In genomic region chr21:45263534-45263933, GRCh38 we compare ENCODE assay signal across 20 cellular contexts. TPM values are rescaled to one million over a fixed set of nuclear protein-coding genes. Genes with fewer than 3 reads are reported as not detected.
DNase-seq lines count a peak whose midpoint lies in the region; ATAC-seq and TF ChIP-seq lines count a peak whose summit lies in the region.
"Had no signal": no experiment of that assay in that cellular context is flagged by ENCODE, and none has a peak within 500 bp of the region (broad histone marks: within the 10 kb centered on the region; RNA-seq: fewer than 3 reads in every experiment).

No MANE protein-coding gene starts in this region.

- H3K23ac ChIP-seq in H9 (ENCODE audit: insufficient read length, low read depth, low read length): no peak overlapping the region

- peaks cover 35 to 59% (median 54%) of the 10 kb centered on the region in 3 experiments for H3K36me3 Mint-ChIP-seq in H9 (ENCODE audit: insufficient read depth in 1 of 3, low read depth in 3 of 3)

- ATAC-seq in left lobe of liver: no peak

- H3K9ac ChIP-seq in H9 (ENCODE audit: extremely low read depth, insufficient read length, low read length): no peak overlapping the region
- H3K9ac ChIP-seq: KMS-11 had no signal

- H3K18ac ChIP-seq in H9 (ENCODE audit: insufficient read length, low read depth, low read length): no peak overlapping the region

- H3K36me3 ChIP-seq in testis (ENCODE audit: low read depth, missing control alignments) (no peaks in the 10 kb centered on the region), esophagus squamous epithelium (peaks cover 21 to 70% (median 24%) of the 10 kb centered on the region in 3 donors)

- H3K4me3 Mint-ChIP-seq in H9: no peak overlapping the region; a peak in 1 of 5 replicates

- no peak overlapping the region for H3K4me2 ChIP-seq in H9 (ENCODE audit: insufficient read depth, insufficient read length, low read length)
- H3K4me2 ChIP-seq: KMS-11 had no signal

- H3T11ph ChIP-seq in H9 (ENCODE audit: low read length): no peak overlapping the region

- H3K9me3 ChIP-seq in H9 (ENCODE audit: control insufficient read depth, low read depth, low read length): no peaks in the 10 kb centered on the region
- H3K9me3 ChIP-seq in testis: no peaks in the 10 kb centered on the region
- H3K9me3 ChIP-seq in esophagus squamous epithelium: no peaks in the 10 kb centered on the region
- H3K9me3 ChIP-seq: Caco-2, MG63, SJCRH30 had no signal

- H3K4ac ChIP-seq in H9 (ENCODE audit: low read depth, low read length): no peak overlapping the region

- H3K4me3 ChIP-seq in testis: no peak overlapping the region
- H3K4me3 ChIP-seq in esophagus squamous epithelium: no peak overlapping the region
- H3K4me3 ChIP-seq: MG63, SJCRH30 had no signal

- H3K56ac ChIP-seq in H9 (ENCODE audit: insufficient read length, low read depth, low read length): no peak overlapping the region

- H2BK12ac ChIP-seq in H9 (ENCODE audit: insufficient read length, low read depth, low read length): no peak overlapping the region

- WGBS in H9 (ENCODE audit: extremely low coverage, insufficient read length, low lambda C conversion rate): no CpG with 5 or more reads among the region's 6 CpGs
- WGBS in testis, 2 donors: 92 to 95% methylated on average over 5 to 6 of the region's 6 CpGs
- 87 to 98% methylated on average over 5 to 6 of the region's 6 CpGs for WGBS in esophagus squamous epithelium, 2 donors

- DNase-seq in activated CD8-positive, alpha-beta memory T cell treated with anti-CD3 and anti-CD28 coated beads, Interleukin-2, amount 50 U/mL, for 48 hours: peak; percentile 20
- DNase-seq in activated CD8-positive, alpha-beta memory T cell treated with anti-CD3 and anti-CD28 coated beads, Interleukin-2, amount 50 U/mL, for 4 hours: no peak
- DNase-seq in H9 (peak; percentile 14), left lobe of liver (ENCODE audit: low spot score) (peak; percentile 43), testis (peak; percentile 6), NCI-H82 treated with DMSO at 0.1 percent for 48 hours (lab: John Stamatoyannopoulos, UW; ENCODE audit: unreplicated experiment) (no peak), NCI-H2081 (lab: John Stamatoyannopoulos, UW) (no peak), esophagus squamous epithelium (lab: John Stamatoyannopoulos, UW) (no peak)
- DNase-seq: C1 segment of cervical spinal cord, Caco-2, DMS53, MG63, NCI-H1105, NCI-H1694, NCI-H2107, NCI-H2227 treated with DMSO at 0.1 percent for 48 hours, NCI-H524, OCI-M1, SJCRH30 had no signal

- TF ChIP-seq CTCF in H9 (conservative IDR thresholded peaks at IDR 0.05) (no peak), testis (IDR thresholded peaks at IDR 0.05) (no peak), esophagus squamous epithelium (IDR thresholded peaks at IDR 0.05) (no peak)

- no peak overlapping the region for H2BK15ac ChIP-seq in H9 (ENCODE audit: low read depth, low read length)

- no peak overlapping the region for H3K14ac ChIP-seq in H9 (ENCODE audit: insufficient read depth, low read length)

- no peak overlapping the region for H4K91ac ChIP-seq in H9 (ENCODE audit: insufficient read length, low read depth, low read length)

- H3K27ac Mint-ChIP-seq in H9: no peak overlapping the region

- H3K27me3 Mint-ChIP-seq in H9 (ENCODE audit: low read depth): peaks cover 2% of the 10 kb centered on the region

- H3K23me2 ChIP-seq in H9 (ENCODE audit: insufficient read length, low read depth, low read length, poor library complexity, severe bottlenecking): no peaks in the 10 kb centered on the region

- H2BK5ac ChIP-seq in H9 (ENCODE audit: insufficient read length, low read length): no peak overlapping the region

- H2BK20ac ChIP-seq in H9 (ENCODE audit: low read depth, low read length, poor library complexity, severe bottlenecking): no peak overlapping the region

- no peak overlapping the region for H2AK5ac ChIP-seq in H9 (ENCODE audit: insufficient read length, low read length)

- H3K9me3 Mint-ChIP-seq in H9: peaks cover 2 to 4% of the 10 kb centered on the region in 2 experiments; a peak in 2 of 5 replicates

- no peaks in the 10 kb centered on the region for H3K27me3 ChIP-seq in H9 (ENCODE audit: insufficient read depth, low read length)
- H3K27me3 ChIP-seq in testis: no peaks in the 10 kb centered on the region
- H3K27me3 ChIP-seq in esophagus squamous epithelium: peaks cover 0 to 11% (median 0%) of the 10 kb centered on the region in 4 donors
- H3K27me3 ChIP-seq: MG63, SJCRH30 had no signal

- intact Hi-C loops in testis (cut with DNase I; ENCODE audit: low total_unique reads) (loop anchor here (10.0 kb wide), 1 partner anchor 119 kb away; no protein-coding TSS in a partner anchor), esophagus squamous epithelium (cut with DNase I) (no loop called here)

- H3K4me1 ChIP-seq in H9 (ENCODE audit: insufficient read depth, low read length) (no peaks in the 10 kb centered on the region), testis (no peaks in the 10 kb centered on the region), esophagus squamous epithelium (no peaks in the 10 kb centered on the region)
- H3K4me1 ChIP-seq: SJCRH30 had no signal

- no peak overlapping the region for H4K5ac ChIP-seq in H9 (ENCODE audit: insufficient read length, low read depth, low read length)

- no peak overlapping the region for H2BK120ac ChIP-seq in H9 (ENCODE audit: low read depth, low read length, poor library complexity, severe bottlenecking)

- H3K27ac ChIP-seq in H9 (ENCODE audit: insufficient read length, low read depth, low read length) (no peak overlapping the region), testis (no peak overlapping the region), esophagus squamous epithelium (no peak overlapping the region)
- H3K27ac ChIP-seq: KMS-11, SJCRH30 had no signal

- no peaks in the 10 kb centered on the region for H3K79me2 ChIP-seq in H9 (ENCODE audit: insufficient read depth, low read length)

- no peak overlapping the region for H4K8ac ChIP-seq in H9 (replicated peaks; ENCODE audit: insufficient read length, low read depth, low read length)

- H3K79me1 ChIP-seq in H9 (ENCODE audit: insufficient read depth, low read depth, low read length, poor library complexity, severe bottlenecking): no peaks in the 10 kb centered on the region

- TF ChIP-seq POLR2A in testis (IDR thresholded peaks at IDR 0.05): no peak
- no peak for TF ChIP-seq POLR2A in esophagus squamous epithelium (IDR thresholded peaks at IDR 0.05)

- no peaks in the 10 kb centered on the region for H4K20me1 ChIP-seq in H9 (ENCODE audit: control insufficient read depth, insufficient read depth, insufficient read length)

- H2AFZ ChIP-seq in H9 (ENCODE audit: low read length): no peak overlapping the region

- 0 out of 4 replicates have a peak, but pooled peaks cover 0 to under 1% of the 10 kb centered on the region in 2 experiments for H3K4me1 Mint-ChIP-seq in H9

RNA-seq across cellular contexts. Expression of gene POFUT2, which starts 24.2 kb away (rescaled TPM):
- total RNA-seq in H9 (2021): 32.1 and 34.8 TPM in 2 replicates
- 17.5 TPM for total RNA-seq in left lobe of liver
- total RNA-seq in testis: 10 to 100 TPM; 49.9 to 55.9 TPM
- 63.3 TPM for polyA plus RNA-seq in testis (ENCODE audit: insufficient read depth, low read depth, low replicate concordance)
- total RNA-seq in esophagus squamous epithelium: 10 to 100 TPM in 2 of 4 donors, 1 to 10 TPM in 2; 7.9 to 11.4 (median 9.4) TPM

Comparison
In these comparisons a context has a peak if more than half of its experiments do, and no peak if none do; other contexts are left out.
1. DNase-seq: peak in activated CD8-positive, alpha-beta memory T cell treated with anti-CD3 and anti-CD28 coated beads, Interleukin-2, amount 50 U/mL, for 48 hours (single experiment), H9 (single experiment), left lobe of liver (single experiment) and testis (single experiment); none in activated CD8-positive, alpha-beta memory T cell treated with anti-CD3 and anti-CD28 coated beads, Interleukin-2, amount 50 U/mL, for 4 hours (single experiment), NCI-H82 treated with DMSO at 0.1 percent for 48 hours (single experiment), NCI-H2081 (0 of 2) and esophagus squamous epithelium (single experiment).